27 cellular contexts compared by ENCODE assay signal in genomic region chr5:59732301-59732700, GRCh38.
"Had no signal": no experiment of that assay in that cellular context is flagged by ENCODE, and none has a peak within 500 bp of the region (broad histone marks: within the 10 kb centered on the region; RNA-seq: fewer than 3 reads in every experiment).

No MANE protein-coding gene starts in this region.

- ATAC-seq: activated CD8-positive, alpha-beta memory T cell treated with anti-CD3 and anti-CD28 coated beads, Interleukin-2, amount 10 ng/mL, durations not matched to agents 7 days and 5 days; activated CD8-positive, alpha-beta T cell treated with anti-CD3 and anti-CD28 coated beads, Interleukin-2, amount 10 ng/mL, durations not matched to agents 7 days and 5 days; activated naive CD8-positive, alpha-beta T cell treated with anti-CD3 and anti-CD28 coated beads, Interleukin-2, amount 50 U/mL, for 24 hours; left ventricle myocardium superior; naive thymus-derived CD4-positive, alpha-beta T cell; sciatic nerve; stimulated activated naive CD8-positive, alpha-beta T cell treated with anti-CD3 and anti-CD28 coated beads, Interleukin-15, amount 100 ng/mL, for 72 hours had no signal

- H3K4me1 Mint-ChIP-seq: activated CD8-positive, alpha-beta memory T cell treated with anti-CD3 and anti-CD28 coated beads, Interleukin-2, amount 10 ng/mL, durations not matched to agents 7 days and 5 days; activated naive CD4-positive, alpha-beta T cell treated with anti-CD3 and anti-CD28 coated beads, Interleukin-2, amount 50 U/mL, for 24 hours; activated naive CD8-positive, alpha-beta T cell treated with anti-CD3 and anti-CD28 coated beads, Interleukin-2, amount 50 U/mL, for 24 hours; naive thymus-derived CD4-positive, alpha-beta T cell; stimulated activated naive CD8-positive, alpha-beta T cell treated with anti-CD3 and anti-CD28 coated beads, Interleukin-15, amount 100 ng/mL, for 72 hours had no signal

- H3K4me3 ChIP-seq: breast epithelium, skin epidermis, upper lobe of left lung, vagina had no signal

- H3K4me3 Mint-ChIP-seq: activated B cell treated with CpG ODN at 0.5 μM for 24 hours; activated CD8-positive, alpha-beta memory T cell treated with anti-CD3 and anti-CD28 coated beads, Interleukin-2, amount 10 ng/mL, durations not matched to agents 7 days and 5 days; activated CD8-positive, alpha-beta T cell treated with anti-CD3 and anti-CD28 coated beads, Interleukin-2, amount 10 ng/mL, durations not matched to agents 7 days and 5 days; activated naive CD4-positive, alpha-beta T cell treated with anti-CD3 and anti-CD28 coated beads, Interleukin-2, amount 50 U/mL, for 24 hours; activated naive CD8-positive, alpha-beta T cell treated with anti-CD3 and anti-CD28 coated beads, Interleukin-2, amount 50 U/mL, for 24 hours; memory B cell; naive thymus-derived CD4-positive, alpha-beta T cell; stimulated activated naive CD8-positive, alpha-beta T cell treated with anti-CD3 and anti-CD28 coated beads, Interleukin-15, amount 100 ng/mL, for 72 hours; T-helper 2 cell treated with Interferon-gamma antibody and Interleukin-4, amounts not matched to agents 5 μg/mL and 100 μg/mL, for 36 hours had no signal

- H3K27ac ChIP-seq: breast epithelium, upper lobe of left lung, vagina had no signal

- H3K9me3 ChIP-seq: breast epithelium, upper lobe of left lung, vagina had no signal

- H3K36me3 Mint-ChIP-seq: activated CD8-positive, alpha-beta memory T cell treated with anti-CD3 and anti-CD28 coated beads, Interleukin-2, amount 10 ng/mL, durations not matched to agents 7 days and 5 days; activated naive CD4-positive, alpha-beta T cell treated with anti-CD3 and anti-CD28 coated beads, Interleukin-2, amount 50 U/mL, for 24 hours; naive thymus-derived CD4-positive, alpha-beta T cell had no signal

- H3K27ac Mint-ChIP-seq: activated B cell treated with CpG ODN at 0.5 μM for 24 hours; activated CD8-positive, alpha-beta memory T cell treated with anti-CD3 and anti-CD28 coated beads, Interleukin-2, amount 10 ng/mL, durations not matched to agents 7 days and 5 days; activated CD8-positive, alpha-beta T cell treated with anti-CD3 and anti-CD28 coated beads, Interleukin-2, amount 10 ng/mL, durations not matched to agents 7 days and 5 days; activated naive CD4-positive, alpha-beta T cell treated with anti-CD3 and anti-CD28 coated beads, Interleukin-2, amount 50 U/mL, for 24 hours; activated naive CD8-positive, alpha-beta T cell treated with anti-CD3 and anti-CD28 coated beads, Interleukin-2, amount 50 U/mL, for 24 hours; activated T-helper 2 cell treated with anti-CD3 and anti-CD28 coated beads, Interferon-gamma antibody, Interleukin-2, Interleukin-4, amounts not matched to agents 10 μg/mL and 5 μg/mL and 100 μg/mL, durations not matched to agents 14 hours and 24 hours and 36 hours; memory B cell; naive thymus-derived CD4-positive, alpha-beta T cell; stimulated activated naive CD8-positive, alpha-beta T cell treated with anti-CD3 and anti-CD28 coated beads, Interleukin-15, amount 100 ng/mL, for 72 hours; T-helper 2 cell treated with Interferon-gamma antibody and Interleukin-4, amounts not matched to agents 5 μg/mL and 100 μg/mL, for 36 hours had no signal

- H3K4me1 ChIP-seq: breast epithelium, upper lobe of left lung, vagina had no signal

- H3K36me3 ChIP-seq: breast epithelium, upper lobe of left lung, vagina had no signal

- H3K9me3 Mint-ChIP-seq: activated B cell treated with CpG ODN at 0.5 μM for 24 hours; activated naive CD4-positive, alpha-beta T cell treated with anti-CD3 and anti-CD28 coated beads, Interleukin-2, amount 50 U/mL, for 24 hours; activated naive CD8-positive, alpha-beta T cell treated with anti-CD3 and anti-CD28 coated beads, Interleukin-2, amount 50 U/mL, for 24 hours; activated T-helper 2 cell treated with anti-CD3 and anti-CD28 coated beads, Interferon-gamma antibody, Interleukin-2, Interleukin-4, amounts not matched to agents 10 μg/mL and 5 μg/mL and 100 μg/mL, durations not matched to agents 14 hours and 24 hours and 36 hours; memory B cell; naive thymus-derived CD4-positive, alpha-beta T cell; stimulated activated naive CD8-positive, alpha-beta T cell treated with anti-CD3 and anti-CD28 coated beads, Interleukin-15, amount 100 ng/mL, for 72 hours; T-helper 2 cell treated with Interferon-gamma antibody and Interleukin-4, amounts not matched to agents 5 μg/mL and 100 μg/mL, for 36 hours had no signal

- H3K27me3 ChIP-seq: breast epithelium, upper lobe of left lung, vagina had no signal

- H3K27me3 Mint-ChIP-seq: activated B cell treated with CpG ODN at 0.5 μM for 24 hours; memory B cell; stimulated activated naive CD8-positive, alpha-beta T cell treated with anti-CD3 and anti-CD28 coated beads, Interleukin-15, amount 100 ng/mL, for 72 hours had no signal

- DNase-seq: activated B cell treated with CpG ODN at 0.5 μM for 24 hours; activated CD4-positive, alpha-beta T cell treated with anti-CD3 and anti-CD28 coated beads, Interleukin-2, amount 50 U/mL, for 1 hour; activated CD8-positive, alpha-beta memory T cell treated with anti-CD3 and anti-CD28 coated beads, Interleukin-2, amount 10 ng/mL, durations not matched to agents 7 days and 5 days; activated CD8-positive, alpha-beta T cell treated with anti-CD3 and anti-CD28 coated beads, Interleukin-2, amount 10 ng/mL, durations not matched to agents 7 days and 5 days; activated naive CD8-positive, alpha-beta T cell treated with anti-CD3 and anti-CD28 coated beads, Interleukin-2, amount 50 U/mL, for 24 hours; activated T-cell treated with anti-CD3 and anti-CD28 coated beads, Interleukin-2, amount 50 U/mL, for 48 hours; amygdala; central memory CD4-positive, alpha-beta T cell; effector CD4-positive, alpha-beta T cell; islet precursor cell; left ventricle myocardium superior; midbrain; naive thymus-derived CD4-positive, alpha-beta T cell; stimulated activated CD4-positive, alpha-beta T cell treated with anti-CD3 and anti-CD28 coated beads, Interleukin-12 subunit alpha, Interleukin-12 subunit beta, amount 100 ng/mL, for 4 hours; stimulated activated CD4-positive, alpha-beta T cell treated with anti-CD3 and anti-CD28 coated beads, Interleukin-4, amount 100 ng/mL, for 1 hour; stimulated activated naive CD8-positive, alpha-beta T cell treated with anti-CD3 and anti-CD28 coated beads, Interleukin-15, amount 100 ng/mL, for 72 hours; substantia nigra; T-helper 1 cell; upper lobe of left lung had no signal
